ENCODE assay signal across 7 cellular contexts in genomic region chr13:24271611-24272451, GRCh38. TPM values are rescaled to one million over a fixed set of nuclear protein-coding genes. Genes with fewer than 3 reads are reported as not detected.
DNase-seq lines count a peak whose midpoint lies in the region; ATAC-seq, FAIRE-seq and TF ChIP-seq lines count a peak whose summit lies in the region.

No MANE protein-coding gene starts in this region.

- H3K4me2 ChIP-seq in astrocyte (ENCODE audit: low read length) (peak overlapping the region; percentile 85), hepatocyte (peak overlapping the region; percentile 65)

- DNase-seq in T-cell (peak in 33 of 34 experiments; percentile 48 to 83 (median 68)), astrocyte (ENCODE audit: low read depth) (peak; percentile 79), hepatocyte (ENCODE audit: low spot score) (peak; percentile 44), sigmoid colon (peak; percentile 84), WERI-Rb-1 (no peak)

- H3K4me3 Mint-ChIP-seq in T-cell (peak overlapping the region; percentile 87 to 94 (median 91)), astrocyte (ENCODE audit: unreplicated experiment) (peak overlapping the region; percentile 7)

- no peak for FAIRE-seq in astrocyte (lab: Jason Lieb, UNC)

- H3K9ac ChIP-seq in astrocyte (ENCODE audit: low read length) = peak overlapping the region; percentile 75

- no peaks in the 10 kb centered on the region for H3K27me3 ChIP-seq in astrocyte (ENCODE audit: insufficient read depth, low read length)
- H3K27me3 ChIP-seq in hepatocyte = no peaks in the 10 kb centered on the region
- H3K27me3 ChIP-seq in sigmoid colon = no peaks in the 10 kb centered on the region
- no peaks in the 10 kb centered on the region for H3K27me3 ChIP-seq in WERI-Rb-1 (ENCODE audit: insufficient read depth, low read depth, severe bottlenecking)

- H3K4me1 ChIP-seq in astrocyte (ENCODE audit: insufficient read depth, low read length) = peaks cover 25% of the 10 kb centered on the region
- H3K4me1 ChIP-seq in hepatocyte (ENCODE audit: insufficient read depth) = peaks cover 28% of the 10 kb centered on the region
- peaks cover 0 to 48% (median 36%) of the 10 kb centered on the region in 4 donors for H3K4me1 ChIP-seq in sigmoid colon

- H3K9me3 Mint-ChIP-seq in T-cell = no peaks in the 10 kb centered on the region
- H3K9me3 Mint-ChIP-seq in astrocyte (ENCODE audit: unreplicated experiment) = no peaks in the 10 kb centered on the region

- 38% methylated on average over 24 of the region's 25 CpGs for WGBS in hepatocyte (ENCODE audit: low lambda C conversion rate, missing lambda C conversion rate)
- 3 to 7% methylated on average over 25 of the region's 25 CpGs for WGBS in sigmoid colon, 2 donors

- no peaks in the 10 kb centered on the region for H3K9me3 ChIP-seq in astrocyte (ENCODE audit: insufficient read depth, low read depth, low read length)
- H3K9me3 ChIP-seq in hepatocyte (ENCODE audit: low read depth) = no peaks in the 10 kb centered on the region
- H3K9me3 ChIP-seq in sigmoid colon = no peaks in the 10 kb centered on the region
- no peaks in the 10 kb centered on the region for H3K9me3 ChIP-seq in WERI-Rb-1 (ENCODE audit: severe bottlenecking)

- H3K4me3 ChIP-seq in astrocyte (ENCODE audit: insufficient read depth, low read depth, low read length) (peak overlapping the region; percentile 55), hepatocyte (no peak overlapping the region), sigmoid colon (peak overlapping the region; percentile 17 to 49 (median 41)), WERI-Rb-1 (ENCODE audit: low read depth, low read length) (no peak overlapping the region)

- POLR2A ChIA-PET in T-cell (lab: Charles Lee) = interaction anchor here (0.5 to 7.2 kb wide), 4 partner anchors 10 to 360 kb away, joined by 3 to 93 read pairs (median 3); no protein-coding TSS in a partner anchor

- CTCF ChIA-PET in T-cell (lab: Charles Lee) = interaction anchor here (0.8 to 3.8 kb wide), 4 partner anchors 10 to 41 kb away, joined by 4 to 32 read pairs (median 10); no protein-coding TSS in a partner anchor

- H3K27ac ChIP-seq in astrocyte (ENCODE audit: low read depth, low read length) (peak overlapping the region; percentile 29), hepatocyte (peak overlapping the region; percentile 21), sigmoid colon (peak overlapping the region; percentile 82 to 91 (median 87)), WERI-Rb-1 (no peak overlapping the region)

- H4K20me1 ChIP-seq in astrocyte (ENCODE audit: insufficient read depth, low read length) (no peaks in the 10 kb centered on the region), hepatocyte (ENCODE audit: insufficient read depth, poor library complexity, severe bottlenecking) (no peaks in the 10 kb centered on the region)

- no peaks in the 10 kb centered on the region for H3K36me3 ChIP-seq in astrocyte (ENCODE audit: insufficient read depth, low read length)
- H3K36me3 ChIP-seq in hepatocyte (replicated peaks; ENCODE audit: insufficient read depth, low read depth) = no peaks in the 10 kb centered on the region
- H3K36me3 ChIP-seq in sigmoid colon = no peaks in the 10 kb centered on the region
- H3K36me3 ChIP-seq in WERI-Rb-1 = no peaks in the 10 kb centered on the region

- H3K27ac Mint-ChIP-seq in T-cell (peak overlapping the region; percentile 96 to 99), astrocyte (ENCODE audit: unreplicated experiment) (peak overlapping the region; percentile 79)

- peak; percentile 45 for ATAC-seq in GM19023 (IDR thresholded peaks at IDR 0.05; ENCODE audit: unreplicated experiment)
- peak; percentile 41 for ATAC-seq in HG03095 (IDR thresholded peaks at IDR 0.05; ENCODE audit: unreplicated experiment)
- ATAC-seq in T-cell (replicated peaks in 1 of 4) = peak; percentile 79 to 84 (median 82)

- H3K4me1 Mint-ChIP-seq in T-cell = peaks cover 92 to 95% (median 94%) of the 10 kb centered on the region in 3 donors
- H3K4me1 Mint-ChIP-seq in astrocyte (ENCODE audit: low read depth, unreplicated experiment) = peaks cover 25% of the 10 kb centered on the region

- TF ChIP-seq CTCF in astrocyte (IDR thresholded peaks at IDR 0.05; ENCODE audit: insufficient read depth, low read depth, low read length) = no peak
- no peak for TF ChIP-seq CTCF in hepatocyte (IDR thresholded peaks at IDR 0.05; ENCODE audit: poor library complexity)
- no peak for TF ChIP-seq CTCF in sigmoid colon (IDR thresholded peaks at IDR 0.05)
- TF ChIP-seq CTCF in WERI-Rb-1 (IDR thresholded peaks at IDR 0.05; ENCODE audit: low read depth, low read length) = no peak

- H2AFZ ChIP-seq in astrocyte (ENCODE audit: low read depth, low read length) (peak overlapping the region; percentile 84), hepatocyte (peak overlapping the region; percentile 4)

- H3K36me3 Mint-ChIP-seq in T-cell (peaks cover 9% of the 10 kb centered on the region), astrocyte (ENCODE audit: low read depth, unreplicated experiment) (no peaks in the 10 kb centered on the region)

- H3K79me2 ChIP-seq in astrocyte (ENCODE audit: insufficient read depth, low read length) (no peaks in the 10 kb centered on the region), hepatocyte (no peaks in the 10 kb centered on the region)

- peak in 1 of 2 donors; percentile 17 for TF ChIP-seq POLR2A in sigmoid colon (IDR thresholded peaks at IDR 0.05)

- TF ChIP-seq EP300 in sigmoid colon (IDR thresholded peaks at IDR 0.05) = peak in 1 of 4 donors; percentile 3

- H3K9me2 ChIP-seq in hepatocyte (replicated peaks; ENCODE audit: insufficient read depth) = no peaks in the 10 kb centered on the region

- intact Hi-C loops in sigmoid colon (cut with DNase I) = no loop called here

- H3K27me3 Mint-ChIP-seq in T-cell (no peaks in the 10 kb centered on the region), astrocyte (ENCODE audit: low read depth, unreplicated experiment) (no peaks in the 10 kb centered on the region)

RNA-seq across cellular contexts. Expression of gene C1QTNF9, which starts 37.5 kb away (rescaled TPM):
- under 1 TPM in 1 of 5 donors, not detected in 4; 0.23 TPM for total RNA-seq in T-cell
- total RNA-seq in astrocyte = not detected in 2 replicates
- total RNA-seq in hepatocyte = not detected in 2 replicates
- polyA plus RNA-seq in hepatocyte = not detected in 2 replicates
- total RNA-seq in sigmoid colon = 1 to 10 TPM in 1 of 4 donors, under 1 TPM in 1, not detected in 2; 0.82 to 2.2 TPM
- under 1 TPM in 1 of 3 donors, not detected in 2; 0.19 TPM for polyA plus RNA-seq in sigmoid colon

Comparison
In these comparisons a context has a peak if more than half of its experiments do, and no peak if none do; other contexts are left out.
1. H3K4me3 ChIP-seq: peak in astrocyte (single experiment) and sigmoid colon (4 of 4); none in hepatocyte (single experiment) and WERI-Rb-1 (single experiment).
2. Peak in every context shown above with its lines, with median percentiles within 50 percentile points of each other: ATAC-seq.